In genomic region chr2:99084256-99084655, GRCh38 we compare ENCODE assay signal across 31 cellular contexts. TPM values are rescaled to one million over a fixed set of nuclear protein-coding genes. Genes with fewer than 3 reads are reported as not detected.
"Had no signal": no experiment of that assay in that cellular context is flagged by ENCODE, and none has a peak within 500 bp of the region (broad histone marks: within the 10 kb centered on the region; RNA-seq: fewer than 3 reads in every experiment).

No MANE protein-coding gene starts in this region.

- H3K4me1 Mint-ChIP-seq: brain, mesothelial cell of epicardium had no signal

- DNase-seq: activated CD4-positive, alpha-beta T cell treated with anti-CD3 and anti-CD28 coated beads, Interleukin-2, amount 50 U/mL, for 1 hour; activated CD8-positive, alpha-beta memory T cell treated with anti-CD3 and anti-CD28 coated beads, Interleukin-2, amount 10 ng/mL, durations not matched to agents 7 days and 5 days; activated CD8-positive, alpha-beta T cell treated with anti-CD3 and anti-CD28 coated beads, Interleukin-2, amount 10 ng/mL, durations not matched to agents 7 days and 5 days; activated naive CD4-positive, alpha-beta T cell; activated naive CD8-positive, alpha-beta T cell treated with anti-CD3 and anti-CD28 coated beads for 36 hours; activated T-cell treated with anti-CD3 and anti-CD28 coated beads, Interleukin-2, amount 50 U/mL, for 48 hours; adrenal gland; cerebellar nuclear complex; colonic mucosa; effector CD8-positive, alpha-beta T cell; erythroblast; gastrocnemius medialis; glutamatergic neuron; left cardiac atrium; mammary epithelial cell; naive B cell; nephron progenitor cell; ovary; right lobe of liver; stimulated activated CD4-positive, alpha-beta T cell treated with anti-CD3 and anti-CD28 coated beads, Interleukin-2, amount 100 ng/mL, for 48 hours; stimulated activated naive CD4-positive, alpha-beta T cell treated with Interleukin-2 at 50 U/mL for 16 hours; T-helper 2 cell; testis; transverse colon had no signal

- H3K9me3 Mint-ChIP-seq: activated naive CD8-positive, alpha-beta T cell treated with anti-CD3 and anti-CD28 coated beads for 36 hours; mesothelial cell of epicardium had no signal

- H3K36me3 Mint-ChIP-seq: activated CD8-positive, alpha-beta memory T cell treated with anti-CD3 and anti-CD28 coated beads, Interleukin-2, amount 10 ng/mL, durations not matched to agents 7 days and 5 days; brain; mesothelial cell of epicardium; naive B cell had no signal

- H3K9me3 ChIP-seq: adrenal gland, ascending aorta, colonic mucosa, gastrocnemius medialis, ovary, right lobe of liver, testis, transverse colon had no signal

- H3K4me3 Mint-ChIP-seq: activated CD8-positive, alpha-beta memory T cell treated with anti-CD3 and anti-CD28 coated beads, Interleukin-2, amount 10 ng/mL, durations not matched to agents 7 days and 5 days; activated CD8-positive, alpha-beta T cell treated with anti-CD3 and anti-CD28 coated beads, Interleukin-2, amount 10 ng/mL, durations not matched to agents 7 days and 5 days; activated naive CD8-positive, alpha-beta T cell treated with anti-CD3 and anti-CD28 coated beads for 36 hours; brain; mesothelial cell of epicardium; naive B cell; nephron progenitor cell had no signal

- FAIRE-seq: keratinocyte had no signal

- H3K27ac ChIP-seq: adrenal gland, ascending aorta, cardiac muscle cell, colonic mucosa, gastrocnemius medialis, ovary, right lobe of liver, testis, transverse colon had no signal

- H3K27ac Mint-ChIP-seq: activated CD8-positive, alpha-beta memory T cell treated with anti-CD3 and anti-CD28 coated beads, Interleukin-2, amount 10 ng/mL, durations not matched to agents 7 days and 5 days; activated CD8-positive, alpha-beta T cell treated with anti-CD3 and anti-CD28 coated beads, Interleukin-2, amount 10 ng/mL, durations not matched to agents 7 days and 5 days; activated naive CD8-positive, alpha-beta T cell treated with anti-CD3 and anti-CD28 coated beads for 36 hours; brain; mesothelial cell of epicardium; progenitor cell of endocrine pancreas had no signal

- ATAC-seq: activated CD8-positive, alpha-beta memory T cell treated with anti-CD3 and anti-CD28 coated beads, Interleukin-2, amount 10 ng/mL, durations not matched to agents 7 days and 5 days; activated CD8-positive, alpha-beta T cell treated with anti-CD3 and anti-CD28 coated beads, Interleukin-2, amount 10 ng/mL, durations not matched to agents 7 days and 5 days; gastrocnemius medialis; left cardiac atrium; right lobe of liver had no signal

- H3K4me1 ChIP-seq: adrenal gland, ascending aorta, colonic mucosa, gastrocnemius medialis, right lobe of liver, testis, transverse colon had no signal

- H3K36me3 ChIP-seq: adrenal gland, ascending aorta, cardiac muscle cell, colonic mucosa, gastrocnemius medialis, ovary, right lobe of liver, transverse colon had no signal

- H3K4me3 ChIP-seq: adrenal gland, ascending aorta, cardiac muscle cell, colonic mucosa, gastrocnemius medialis, ovary, right lobe of liver, testis, transverse colon had no signal

- H3K27me3 ChIP-seq: adrenal gland, ascending aorta, colonic mucosa, ovary, right lobe of liver, testis had no signal

RNA-seq across cellular contexts. Expression of gene C2orf15, which starts 57.3 kb away (rescaled TPM):
- total RNA-seq: gastrocnemius medialis, skeletal muscle tissue had no signal
